Comparison of ENCODE assay signal across 8 cellular contexts in genomic region chr12:107990325-107990724, GRCh38.
A peak's percentile ranks its signal among the peaks of the same experiment; 100 is the strongest.
DNase-seq lines count a peak whose midpoint lies in the region; ATAC-seq, FAIRE-seq and TF ChIP-seq lines count a peak whose summit lies in the region.

No MANE protein-coding gene starts in this region.

- no peak overlapping the region for H3K4me3 ChIP-seq in heart right ventricle
- H3K4me3 ChIP-seq in right atrium auricular region = no peak overlapping the region
- no peak overlapping the region for H3K4me3 ChIP-seq in keratinocyte (ENCODE audit: control insufficient read depth in 2 of 3, extremely low read depth in 1 of 3, insufficient read depth in 2 of 3, low read depth in 1 of 3, low read length in 3 of 3)

- TF ChIP-seq CTCF in heart right ventricle (IDR thresholded peaks at IDR 0.05) (peak in 8 of 9 donors; percentile 17 to 54 (median 40)), right atrium auricular region (IDR thresholded peaks at IDR 0.05) (peak in 1 of 2 donors; percentile 49), keratinocyte (optimal IDR thresholded peaks at IDR 0.05 in 1 of 3, IDR thresholded peaks at IDR 0.05 in 1 of 3, conservative IDR thresholded peaks at IDR 0.05 in 1 of 3; ENCODE audit: extremely low read depth in 1 of 3, insufficient read depth in 2 of 3, low read length in 3 of 3) (peak; percentile 42 to 57 (median 43)), RWPE1 (conservative IDR thresholded peaks at IDR 0.05; ENCODE audit: low read depth) (no peak)

- POLR2A ChIA-PET in RWPE1 (lab: Yijun Ruan, JAX; ENCODE audit: low non-redundant PET) = no interaction called here

- CTCF ChIA-PET in RWPE1 (lab: Yijun Ruan, JAX) = interaction anchor here (0.7 to 1.0 kb wide), 3 partner anchors 12 to 522 kb away, joined by 3 to 4 read pairs (median 3); no protein-coding TSS in a partner anchor

- ATAC-seq in heart right ventricle (peak in 1 of 8 donors; percentile 35), HG02938 (IDR thresholded peaks at IDR 0.05; ENCODE audit: unreplicated experiment) (no peak)

- H3K36me3 ChIP-seq in heart right ventricle (no peaks in the 10 kb centered on the region), right atrium auricular region (no peaks in the 10 kb centered on the region), keratinocyte (ENCODE audit: control insufficient read depth in 2 of 2, extremely low read depth in 1 of 2, insufficient read depth in 2 of 2, low read length in 2 of 2) (no peaks in the 10 kb centered on the region)

- DNase-seq in heart right ventricle (peak in 1 of 2 donors; percentile 7), right atrium auricular region (ENCODE audit: low spot score) (no peak), NCI-H748 (lab: John Stamatoyannopoulos, UW; ENCODE audit: unreplicated experiment) (peak; percentile 55), keratinocyte (ENCODE audit: low read depth, low spot score) (no peak), RWPE1 (ENCODE audit: low spot score) (no peak)
- DNase-seq in activated effector memory CD4-positive, alpha-beta T cell treated with anti-CD3 and anti-CD28 coated beads, Interleukin-2, amount 50 U/mL, for 16 hours = peak; percentile 67
- DNase-seq in stimulated activated naive CD4-positive, alpha-beta T cell treated with Interleukin-2 at 50 U/mL for 16 hours (lab: John Stamatoyannopoulos, UW) = peak; percentile 1

- intact Hi-C loops in heart right ventricle (cut with DNase I) = loop anchor here in 8 of 10 donors (2.0 to 10.0 kb wide), 8 partner anchors 202 to 524 kb away; partner anchors contain the start of gene FICD (in 1 of the 8)

- H3K27me3 ChIP-seq in heart right ventricle = peaks cover 0 to 32% (median 6%) of the 10 kb centered on the region in 7 donors
- H3K27me3 ChIP-seq in right atrium auricular region = no peaks in the 10 kb centered on the region
- no peaks in the 10 kb centered on the region for H3K27me3 ChIP-seq in keratinocyte (ENCODE audit: control insufficient read depth, extremely low read depth, insufficient read depth, low read length)

- no peaks in the 10 kb centered on the region for H3K79me2 ChIP-seq in keratinocyte (ENCODE audit: control insufficient read depth, insufficient read depth, low read length)

- no peaks in the 10 kb centered on the region for H3K9me1 ChIP-seq in keratinocyte (ENCODE audit: control insufficient read depth, extremely low read depth, insufficient read depth, low read length)

- dilution Hi-C loops in keratinocyte (cut with MboI; ENCODE audit: extremely low pct_ligation_motif_present, low sequenced_read_pairs) = no loop called here

- H4K20me1 ChIP-seq in keratinocyte (ENCODE audit: control insufficient read depth, extremely low read depth, insufficient read depth, low read length) = no peaks in the 10 kb centered on the region

- no peak for FAIRE-seq in keratinocyte (lab: Jason Lieb, UNC)

- H2AFZ ChIP-seq in keratinocyte (ENCODE audit: control insufficient read depth, low read length) = no peak overlapping the region

- H3K9me3 ChIP-seq in heart right ventricle (peaks cover 0 to 7% (median 0%) of the 10 kb centered on the region in 11 donors), right atrium auricular region (no peaks in the 10 kb centered on the region), keratinocyte (ENCODE audit: control insufficient read depth, low read depth, low read length) (no peaks in the 10 kb centered on the region)

- no peaks in the 10 kb centered on the region for H3K4me1 ChIP-seq in heart right ventricle
- H3K4me1 ChIP-seq in right atrium auricular region = no peaks in the 10 kb centered on the region
- H3K4me1 ChIP-seq in keratinocyte (ENCODE audit: control insufficient read depth, extremely low read depth, insufficient read depth, low read length) = no peaks in the 10 kb centered on the region

- no peak overlapping the region for H3K9ac ChIP-seq in keratinocyte (ENCODE audit: control insufficient read depth, extremely low read depth, insufficient read depth, low read length)

- no peak overlapping the region for H3K27ac ChIP-seq in heart right ventricle
- H3K27ac ChIP-seq in right atrium auricular region = no peak overlapping the region
- H3K27ac ChIP-seq in keratinocyte (ENCODE audit: control insufficient read depth, insufficient read depth, low read length) = no peak overlapping the region
- H3K27ac ChIP-seq in RWPE1 = no peak overlapping the region

- H3K4me2 ChIP-seq in keratinocyte (ENCODE audit: control insufficient read depth, extremely low read depth, insufficient read depth, low read depth, low read length) = no peak overlapping the region

- WGBS in heart right ventricle, 2 donors = 5 to 9% methylated on average over 2 of the region's 2 CpGs

Comparison
In these comparisons a context has a peak if more than half of its experiments do, and no peak if none do; other contexts are left out.
1. DNase-seq: peak in NCI-H748 (single experiment), activated effector memory CD4-positive, alpha-beta T cell treated with anti-CD3 and anti-CD28 coated beads, Interleukin-2, amount 50 U/mL, for 16 hours (single experiment) and stimulated activated naive CD4-positive, alpha-beta T cell treated with Interleukin-2 at 50 U/mL for 16 hours (single experiment); none in right atrium auricular region (single experiment), keratinocyte (single experiment) and RWPE1 (single experiment).